7 cellular contexts compared by ENCODE assay signal in genomic region chr7:76357379-76358052, GRCh38. TPM values are rescaled to one million over a fixed set of nuclear protein-coding genes. Genes with fewer than 3 reads are reported as not detected.
DNase-seq lines count a peak whose midpoint lies in the region; ATAC-seq, FAIRE-seq and TF ChIP-seq lines count a peak whose summit lies in the region.

No MANE protein-coding gene starts in this region.

- DNase-seq in HL-60 (ENCODE audit: low read depth in 1 of 2, low spot score in 1 of 2) (no peak), SJCRH30 (peak in 1 of 2 experiments; percentile 35), fibroblast of pulmonary artery (ENCODE audit: low read depth) (no peak), gastrocnemius medialis (peak in 1 of 2 donors; percentile 9), HTR-8/SVneo (ENCODE audit: insufficient read length, low spot score) (no peak), GM20000 (ENCODE audit: low spot score) (no peak)

- peaks cover 45% of the 10 kb centered on the region for H3K36me3 ChIP-seq in SJCRH30
- H3K36me3 ChIP-seq in gastrocnemius medialis, result no peaks in the 10 kb centered on the region

- TF ChIP-seq POLR2A in gastrocnemius medialis (IDR thresholded peaks at IDR 0.05), result no peak

- TF ChIP-seq CTCF in HL-60 (IDR thresholded peaks at IDR 0.05; ENCODE audit: insufficient read depth, low read length) (no peak), fibroblast of pulmonary artery (IDR thresholded peaks at IDR 0.05; ENCODE audit: low read length, missing control alignments) (no peak), gastrocnemius medialis (IDR thresholded peaks at IDR 0.05 in 4 of 5, conservative IDR thresholded peaks at IDR 0.05 in 1 of 5) (no peak), GM20000 (IDR thresholded peaks at IDR 0.05; ENCODE audit: extremely low read depth, missing control alignments) (no peak)

- H3K27ac ChIP-seq in HL-60 (replicated peaks) (peak overlapping the region; percentile 97), SJCRH30 (peak overlapping the region; percentile 93), gastrocnemius medialis (peak overlapping the region; percentile 96 to 100 (median 98))

- H3K4me1 ChIP-seq in SJCRH30 (peaks cover 15% of the 10 kb centered on the region), gastrocnemius medialis (peaks cover 53 to 57% of the 10 kb centered on the region in 2 donors)

- in situ Hi-C loops in gastrocnemius medialis (cut with MboI; ENCODE audit: low sequenced_read_pairs in 4 of 4), result loop anchor here in 1 of 4 donors (5.0 kb wide), 1 partner anchor 35 kb away; no protein-coding TSS in a partner anchor

- ATAC-seq in gastrocnemius medialis (no peak), HG03565 (IDR thresholded peaks at IDR 0.05; ENCODE audit: unreplicated experiment) (no peak)

- no peak for FAIRE-seq in HTR-8/SVneo (lab: Jason Lieb, UNC)

- no peaks in the 10 kb centered on the region for H3K27me3 ChIP-seq in HL-60 (ENCODE audit: insufficient read depth, poor library complexity, severe bottlenecking)
- no peaks in the 10 kb centered on the region for H3K27me3 ChIP-seq in SJCRH30
- H3K27me3 ChIP-seq in gastrocnemius medialis, result no peaks in the 10 kb centered on the region

- H3K4me3 ChIP-seq in HL-60 (replicated peaks; ENCODE audit: insufficient read depth, low read length), result peak overlapping the region; percentile 94
- H3K4me3 ChIP-seq in SJCRH30, result peak overlapping the region; percentile 96
- peak overlapping the region; percentile 97 for H3K4me3 ChIP-seq in fibroblast of pulmonary artery (replicated peaks; ENCODE audit: low read depth, low read length)
- peak overlapping the region; percentile 81 to 97 (median 90) for H3K4me3 ChIP-seq in gastrocnemius medialis

- H3K9me3 ChIP-seq in SJCRH30 (replicated peaks), result no peaks in the 10 kb centered on the region
- H3K9me3 ChIP-seq in gastrocnemius medialis, result no peaks in the 10 kb centered on the region

- intact Hi-C loops in gastrocnemius medialis (cut with DNase I; ENCODE audit: low total_unique reads), result loop anchor here (5.0 kb wide), 1 partner anchor 180 kb away; no protein-coding TSS in a partner anchor

RNA-seq across cellular contexts. Expression of gene YWHAG, which starts 1.3 kb away (rescaled TPM):
- total RNA-seq in SJCRH30 (2014; rRNA removed; shearing (Covaris generic)), result 180 and 190 TPM in 2 replicates
- 100 to 1,000 TPM; 119 to 262 (median 179) TPM for total RNA-seq in gastrocnemius medialis

RNA-seq across cellular contexts. Expression of gene SSC4D, which starts 52.0 kb away (rescaled TPM):
- 0.86 and 1.8 TPM in 2 replicates for total RNA-seq in SJCRH30 (2014; rRNA removed; shearing (Covaris generic))
- total RNA-seq in gastrocnemius medialis, result under 1 TPM in 3 of 4 donors, not detected in 1; 0.20 to 0.68 (median 0.25) TPM

RNA-seq across cellular contexts. Expression of gene HSPB1, which starts 55.0 kb away (rescaled TPM):
- 116 and 118 TPM in 2 replicates for total RNA-seq in SJCRH30 (2014; rRNA removed; shearing (Covaris generic))
- 1,000 to 10,000 TPM; 1,878 to 2,898 (median 2,185) TPM for total RNA-seq in gastrocnemius medialis

Comparison
In these comparisons a context has a peak if more than half of its experiments do, and no peak if none do; other contexts are left out.
1. RNA of gene HSPB1, which starts 55.0 kb away (total RNA-seq): 1,878 to 2,898 TPM in gastrocnemius medialis; 116 to 118 TPM in SJCRH30; every median in the first group is over 10 times any median in the second.
2. Peak in every context shown above with its lines, with median percentiles within 50 percentile points of each other: H3K27ac ChIP-seq and H3K4me3 ChIP-seq.